ENCODE assay signal across 22 cellular contexts in genomic region chr19:30060872-30061556, GRCh38.
A peak's percentile ranks its signal among the peaks of the same experiment; 100 is the strongest.
DNase-seq lines count a peak whose midpoint lies in the region; ATAC-seq, FAIRE-seq and TF ChIP-seq lines count a peak whose summit lies in the region.
"Had no signal": no experiment of that assay in that cellular context is flagged by ENCODE, and none has a peak within 500 bp of the region (broad histone marks: within the 10 kb centered on the region; RNA-seq: fewer than 3 reads in every experiment).

No MANE protein-coding gene starts in this region.

- no peak overlapping the region for H2AFZ ChIP-seq in HepG2 (ENCODE audit: low read length)

- H4K20me1 ChIP-seq in HepG2 (ENCODE audit: insufficient read depth, low read length), result no peaks in the 10 kb centered on the region

- no peak overlapping the region for H3K27ac ChIP-seq in HepG2 (ENCODE audit: extremely low read length, insufficient read depth, low read length)
- H3K27ac ChIP-seq in right lobe of liver, result no peak overlapping the region
- H3K27ac ChIP-seq in HEK293 (ENCODE audit: extremely low read depth, low read depth, low read length), result 0 out of 2 replicates have a peak overlapping the region, but pooled peaks have one; percentile 48
- no peak overlapping the region for H3K27ac ChIP-seq in CD4-positive, alpha-beta memory T cell (ENCODE audit: low read depth, low read length)
- H3K27ac ChIP-seq: RWPE1, SJCRH30 had no signal

- H3K4me2 ChIP-seq in HepG2 (ENCODE audit: low read depth, low read length), result no peak overlapping the region

- H3K27me3 Mint-ChIP-seq in CD4-positive, alpha-beta memory T cell, result peaks cover 3 to 6% of the 10 kb centered on the region in 2 donors

- H3K9me3 Mint-ChIP-seq in CD4-positive, alpha-beta memory T cell, result peaks cover 0 to 3% (median 0%) of the 10 kb centered on the region in 8 donors
- H3K9me3 Mint-ChIP-seq: CD8-positive, alpha-beta T cell had no signal

- CTCF ChIA-PET in HepG2 (lab: Yijun Ruan, JAX; ENCODE audit: low intra/inter-chr PET ratio, low total read pairs) (no interaction called here), HEK293 (lab: Yijun Ruan, JAX) (interaction anchor here (0.6 to 1.3 kb wide), 3 partner anchors 195 to 769 kb away, joined by 6 to 7 read pairs (median 6); no protein-coding TSS in a partner anchor)
- CTCF ChIA-PET in CD4-positive, alpha-beta memory T cell (lab: Charles Lee; ENCODE audit: partially characterized antibody), result interaction anchor here (1.2 kb wide), 1 partner anchor 45 kb away, joined by 3 read pairs; no protein-coding TSS in a partner anchor

- no peak for TF ChIP-seq RAD21 in HepG2 (CRISPR knock-in tag; IDR thresholded peaks at IDR 0.05)

- POLR2A ChIA-PET in HepG2 (lab: Yijun Ruan, JAX) (no interaction called here), HEK293 (lab: Yijun Ruan, JAX) (interaction anchor here (0.6 kb wide), 1 partner anchor 213 kb away, joined by 4 read pairs; no protein-coding TSS in a partner anchor)
- POLR2A ChIA-PET in CD4-positive, alpha-beta memory T cell (lab: Charles Lee; ENCODE audit: partially characterized antibody), result no interaction called here

- TF ChIP-seq EP300 in HepG2 (IDR thresholded peaks at IDR 0.05; ENCODE audit: low read depth in 2 of 2, low read length in 2 of 2) (no peak), HepG2 (CRISPR knock-in tag; IDR thresholded peaks at IDR 0.05; ENCODE audit: borderline replicate concordance) (no peak)

- no peak for FAIRE-seq in HepG2 (lab: Jason Lieb, UNC)
- FAIRE-seq: D721Med, GM12878, H54 had no signal

- H3K27me3 ChIP-seq in HepG2 (ENCODE audit: control insufficient read depth in 1 of 2, insufficient read depth in 2 of 2, low read length in 2 of 2), result no peaks in the 10 kb centered on the region; a peak in 2 of 5 replicates
- H3K27me3 ChIP-seq in right lobe of liver, result no peaks in the 10 kb centered on the region
- H3K27me3 ChIP-seq in CD4-positive, alpha-beta memory T cell (ENCODE audit: insufficient read depth, low read length), result no peaks in the 10 kb centered on the region
- H3K27me3 ChIP-seq: SJCRH30 had no signal

- DNase-seq in HepG2 (ENCODE audit: low spot score), result no peak
- DNase-seq in right lobe of liver, result no peak
- peak; percentile 56 for DNase-seq in iPS-NIHi11 (ENCODE audit: low spot score)
- peak; percentile 6 for DNase-seq in stimulated activated CD8-positive, alpha-beta memory T cell treated with anti-CD3 and anti-CD28 coated beads, Interleukin-4, amount 100 ng/mL, for 48 hours
- DNase-seq in CD4-positive, alpha-beta memory T cell, result no peak
- no peak for DNase-seq in HuH-7 (ENCODE audit: low spot score)
- no peak for DNase-seq in stimulated activated CD4-positive, alpha-beta T cell treated with anti-CD3 and anti-CD28 coated beads, Interleukin-2, amount 100 ng/mL, for 48 hours
- DNase-seq: ACHN, GDM1, MV-4-11, NCI-H1417, NCI-H187 treated with DMSO at 0.1 percent for 48 hours, NCI-H345, NCI-H526 treated with DMSO at 0.1 percent for 48 hours, PC-3, SJCRH30 had no signal

- no peaks in the 10 kb centered on the region for H3K36me3 ChIP-seq in HepG2 (replicated peaks in 1 of 2; ENCODE audit: control insufficient read depth in 1 of 2, insufficient read depth in 2 of 2, low read length in 2 of 2)
- H3K36me3 ChIP-seq in right lobe of liver, result no peaks in the 10 kb centered on the region
- H3K36me3 ChIP-seq in HEK293 (ENCODE audit: control insufficient read depth in 2 of 2, insufficient read depth in 1 of 2, low read length in 2 of 2), result peaks cover 0 to 3% of the 10 kb centered on the region in 2 experiments; a peak in 2 of 3 replicates
- H3K36me3 ChIP-seq in CD4-positive, alpha-beta memory T cell (ENCODE audit: insufficient read depth, low read length), result no peaks in the 10 kb centered on the region
- H3K36me3 ChIP-seq: SJCRH30 had no signal

- no peak for TF ChIP-seq CTCF in HepG2 (CRISPR knock-in tag; IDR thresholded peaks at IDR 0.05)
- TF ChIP-seq CTCF in right lobe of liver (IDR thresholded peaks at IDR 0.05), result no peak
- TF ChIP-seq CTCF in HEK293 (tag by site-specific recombination; IDR thresholded peaks at IDR 0.05), result no peak

- no peak overlapping the region for H3K4me3 Mint-ChIP-seq in CD4-positive, alpha-beta memory T cell
- H3K4me3 Mint-ChIP-seq: CD8-positive, alpha-beta T cell had no signal

- no peaks in the 10 kb centered on the region for H3K79me2 ChIP-seq in HepG2 (ENCODE audit: insufficient read depth, low read length)

- ATAC-seq in HepG2 (no peak), right lobe of liver (no peak)
- ATAC-seq: CD8-positive, alpha-beta T cell; GM12878; PC-3 had no signal

- WGBS in HepG2 (ENCODE audit: low lambda C conversion rate), result 70% methylated on average over 17 of the region's 21 CpGs
- 78% methylated on average over 14 of the region's 21 CpGs for WGBS in right lobe of liver (ENCODE audit: insufficient coverage, low coverage, low lambda C conversion rate, missing lambda C conversion rate)

- H3K4me3 ChIP-seq in HepG2 (replicated peaks in 1 of 3; ENCODE audit: insufficient read depth in 1 of 3, low read depth in 2 of 3, low read length in 3 of 3) (no peak overlapping the region), right lobe of liver (no peak overlapping the region), HEK293 (ENCODE audit: low read depth, low read length) (no peak overlapping the region)
- no peak overlapping the region for H3K4me3 ChIP-seq in CD4-positive, alpha-beta memory T cell (ENCODE audit: low read length in 2 of 2)
- H3K4me3 ChIP-seq: GM12878, SJCRH30 had no signal

- no peak for TF ChIP-seq POLR2A in HepG2 (IDR thresholded peaks at IDR 0.05; ENCODE audit: insufficient read depth in 1 of 2, low read depth in 2 of 2, low read length in 2 of 2)
- no peak for TF ChIP-seq POLR2A in right lobe of liver (IDR thresholded peaks at IDR 0.05)

- peaks cover 18% of the 10 kb centered on the region for H3K4me1 ChIP-seq in HepG2 (ENCODE audit: insufficient read depth, low read length)
- peaks cover 0 to 6% (median 0%) of the 10 kb centered on the region in 4 donors for H3K4me1 ChIP-seq in right lobe of liver
- H3K4me1 ChIP-seq in HEK293 (ENCODE audit: control insufficient read depth, insufficient read depth, low read length), result peaks cover 11% of the 10 kb centered on the region
- no peaks in the 10 kb centered on the region for H3K4me1 ChIP-seq in CD4-positive, alpha-beta memory T cell (ENCODE audit: insufficient read depth, low read length)
- H3K4me1 ChIP-seq: SJCRH30 had no signal

- H3K4me1 Mint-ChIP-seq in CD4-positive, alpha-beta memory T cell, result peaks cover 0 to 2% (median 0%) of the 10 kb centered on the region in 4 donors

- in situ Hi-C loops in HepG2 (cut with HindIII; ENCODE audit: extremely low pct_ligation_motif_present, low pct_unique_long_range_greater_than_20kb), result no loop called here

- BruUV-seq in HepG2 (replicated peaks; lab: Mats Ljungman, UMichigan), result no TSS peak

- H3K27ac Mint-ChIP-seq in CD4-positive, alpha-beta memory T cell, result no peak overlapping the region
- H3K27ac Mint-ChIP-seq: CD8-positive, alpha-beta T cell had no signal

- no peaks in the 10 kb centered on the region for H3K36me3 Mint-ChIP-seq in CD4-positive, alpha-beta memory T cell
- H3K36me3 Mint-ChIP-seq: CD8-positive, alpha-beta T cell had no signal

- no peaks in the 10 kb centered on the region for H3K9me3 ChIP-seq in HepG2 (ENCODE audit: low read length)
- H3K9me3 ChIP-seq in right lobe of liver, result no peaks in the 10 kb centered on the region
- H3K9me3 ChIP-seq in HEK293 (ENCODE audit: control insufficient read depth, insufficient read depth, low read depth, low read length), result no peaks in the 10 kb centered on the region; the same call in 1 of the 2 replicates
- no peaks in the 10 kb centered on the region for H3K9me3 ChIP-seq in CD4-positive, alpha-beta memory T cell (ENCODE audit: control insufficient read depth in 1 of 2, low read length in 2 of 2)
- H3K9me3 ChIP-seq: SJCRH30 had no signal

- no peak overlapping the region for H3K9ac ChIP-seq in HepG2 (ENCODE audit: insufficient read depth, low read depth, low read length)

- intact Hi-C loops in HepG2 (cut with micrococcal nuclease; ENCODE audit: unreplicated experiment), result no loop called here
- intact Hi-C loops in right lobe of liver (cut with DNase I), result no loop called here
- intact Hi-C loops in CD4-positive, alpha-beta memory T cell (cut with micrococcal nuclease), result no loop called here

TF ChIP-seq in HepG2, 621 proteins besides CTCF, POLR2A, EP300 and RAD21:
- TF ChIP-seq ZNF329 (CRISPR knock-in tag; IDR thresholded peaks at IDR 0.05; ENCODE audit: low read depth) (peak; percentile 72; the same call in 1 of the 2 replicates), FOXK1 (CRISPR knock-in tag; IDR thresholded peaks at IDR 0.05; ENCODE audit: borderline replicate concordance, low read depth) (no peak)

TF ChIP-seq in HEK293, 187 proteins besides CTCF, POLR2A, EP300 and RAD21 (continues in another document):
- TF ChIP-seq SCRT2 (tag by site-specific recombination; IDR thresholded peaks at IDR 0.05) (no peak), IKZF3 (tag by site-specific recombination; IDR thresholded peaks at IDR 0.05) (0 out of 2 replicates have a peak, but pooled peaks have one; percentile 1), WT1 (tag by site-specific recombination; IDR thresholded peaks at IDR 0.05) (no peak), RBAK (tag by site-specific recombination; IDR thresholded peaks at IDR 0.05) (no peak), ZFP41 (tag by site-specific recombination; IDR thresholded peaks at IDR 0.05; ENCODE audit: borderline replicate concordance) (no peak), ZNF776 (tag by site-specific recombination; IDR thresholded peaks at IDR 0.05; ENCODE audit: borderline replicate concordance) (no peak), KLF1 (tag by site-specific recombination; IDR thresholded peaks at IDR 0.05) (peak; percentile 99), ZNF426 (tag by site-specific recombination; IDR thresholded peaks at IDR 0.05) (no peak), ZNF175 (tag by site-specific recombination; IDR thresholded peaks at IDR 0.05) (no peak)

Comparison
In these comparisons a context has a peak if more than half of its experiments do, and no peak if none do; other contexts are left out.
1. DNase-seq: peak in iPS-NIHi11 (single experiment) and stimulated activated CD8-positive, alpha-beta memory T cell treated with anti-CD3 and anti-CD28 coated beads, Interleukin-4, amount 100 ng/mL, for 48 hours (single experiment); none in HepG2 (single experiment), right lobe of liver (0 of 3), CD4-positive, alpha-beta memory T cell (0 of 5), HuH-7 (single experiment) and stimulated activated CD4-positive, alpha-beta T cell treated with anti-CD3 and anti-CD28 coated beads, Interleukin-2, amount 100 ng/mL, for 48 hours (0 of 2).